In genomic region chr2:240996834-240997140, GRCh38 we compare ENCODE assay signal across 1 cellular context.
TF ChIP-seq lines count a peak whose summit lies in the region.

No MANE protein-coding gene starts in this region.

TF ChIP-seq in HepG2, 621 proteins besides CTCF, POLR2A, EP300 and RAD21 (continued from another document):
- TF ChIP-seq ZNF687 (CRISPR knock-in tag; IDR thresholded peaks at IDR 0.05), result peak; percentile 34
- no peak for TF ChIP-seq TEAD3 (CRISPR knock-in tag; optimal IDR thresholded peaks at IDR 0.05; ENCODE audit: borderline replicate concordance)
